1 cellular context compared by ENCODE assay signal in genomic region chr6:148231572-148231971, GRCh38.
TF ChIP-seq lines count a peak whose summit lies in the region.

No MANE protein-coding gene starts in this region.

TF ChIP-seq in SK-N-SH treated with all-trans-retinoic acid at 6 μM for 48 hours, 23 proteins besides CTCF, POLR2A, EP300 and RAD21 (continued from another document):
- no peak for TF ChIP-seq TCF4 (CRISPR knock-in tag; IDR thresholded peaks at IDR 0.05; ENCODE audit: borderline replicate concordance)
TF ChIP-seq in SK-N-SH treated with all-trans-retinoic acid at 6 μM for 48 hours: peak in this region for 0.
